Comparison of ENCODE assay signal across 18 cellular contexts in the genomic region with DNA sequence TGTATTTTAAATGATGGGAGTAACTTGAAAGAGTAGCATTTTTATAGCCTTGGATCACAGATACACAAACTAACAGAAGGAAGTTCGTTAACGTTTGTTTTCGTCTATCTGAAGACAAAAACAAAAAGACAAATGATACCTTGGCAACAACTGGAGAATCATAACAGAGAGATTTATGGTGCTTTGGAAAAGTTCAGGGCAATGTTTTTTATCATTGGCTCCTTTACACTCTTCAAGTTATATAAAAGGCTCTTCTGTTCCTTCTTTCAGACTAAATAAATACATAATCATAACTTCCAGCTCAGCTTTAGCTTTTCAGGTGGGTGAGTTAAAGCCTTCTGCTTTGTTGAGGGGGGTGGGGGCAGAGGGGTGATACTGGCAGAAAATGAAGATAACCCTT.
"Had no signal": no experiment of that assay in that cellular context is flagged by ENCODE, and none has a peak within 500 bp of the region (broad histone marks: within the 10 kb centered on the region; RNA-seq: fewer than 3 reads in every experiment).

No MANE protein-coding gene starts in this region.

- H3K27ac ChIP-seq: coronary artery, psoas muscle, stomach had no signal

- ATAC-seq: activated CD8-positive, alpha-beta memory T cell treated with anti-CD3 and anti-CD28 coated beads, Interleukin-2, amount 10 ng/mL, durations not matched to agents 7 days and 5 days; activated T-helper 17 cell treated with anti-CD3 and anti-CD28 coated beads, Interleukin-2, amount 50 U/mL, for 72 hours; left lobe of liver; naive thymus-derived CD4-positive, alpha-beta T cell; stimulated activated effector memory CD8-positive, alpha-beta T cell treated with anti-CD3 and anti-CD28 coated beads, Interleukin-12 subunit alpha, Interleukin-12 subunit beta, amount 100 ng/mL, for 72 hours had no signal

- H3K9me2 ChIP-seq: SK-N-SH had no signal

- H3K9me3 ChIP-seq: psoas muscle, SK-N-SH, stomach had no signal

- H3K4me2 ChIP-seq: SK-N-SH had no signal

- H3K36me3 ChIP-seq: stomach had no signal

- DNase-seq: activated CD4-positive, alpha-beta memory T cell treated with anti-CD3 and anti-CD28 coated beads, Interleukin-2, amount 10 ng/mL, durations not matched to agents 7 days and 5 days; activated CD4-positive, alpha-beta T cell treated with anti-CD3 and anti-CD28 coated beads for 48 hours; activated CD4-positive, CD25-positive, alpha-beta regulatory T cell; activated CD8-positive, alpha-beta memory T cell treated with anti-CD3 and anti-CD28 coated beads, Interleukin-2, amount 10 ng/mL, durations not matched to agents 7 days and 5 days; activated naive CD4-positive, alpha-beta T cell; activated naive CD8-positive, alpha-beta T cell treated with anti-CD3 and anti-CD28 coated beads for 36 hours; anterior cingulate cortex; hippocampal formation; islet precursor cell; naive thymus-derived CD4-positive, alpha-beta T cell; psoas muscle; SK-N-SH; stimulated activated CD4-positive, alpha-beta T cell treated with anti-CD3 and anti-CD28 coated beads, Interleukin-4, amount 100 ng/mL, for 24 hours; stomach had no signal

- H3K27me3 ChIP-seq: stomach had no signal

- H3K4me3 ChIP-seq: coronary artery, psoas muscle, stomach had no signal
